17 cellular contexts compared by ENCODE assay signal in the genomic region with DNA sequence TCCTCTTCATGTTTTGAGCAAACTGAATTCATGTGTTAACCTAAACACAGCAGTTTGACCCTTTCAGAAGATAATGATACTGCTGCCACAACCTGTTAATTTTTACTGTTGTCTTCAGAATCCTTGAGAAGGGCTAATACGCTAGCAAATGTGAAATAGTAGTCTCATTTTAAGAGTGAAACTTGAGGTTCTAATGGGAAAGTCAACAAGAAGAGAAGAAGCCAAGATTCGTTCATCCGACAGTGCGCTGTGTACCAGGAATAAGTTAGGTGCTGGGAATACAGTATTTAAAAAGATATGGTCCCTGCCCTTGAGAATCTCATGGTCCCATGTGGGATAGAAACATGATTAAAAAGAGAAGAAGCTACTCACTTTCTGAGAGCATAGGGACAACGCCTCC.
"Had no signal": no experiment of that assay in that cellular context is flagged by ENCODE, and none has a peak within 500 bp of the region (broad histone marks: within the 10 kb centered on the region; RNA-seq: fewer than 3 reads in every experiment).

No MANE protein-coding gene starts in this region.

- H3K27me3 Mint-ChIP-seq: brain; central memory CD8-positive, alpha-beta T cell had no signal

- H3K9me3 Mint-ChIP-seq: activated naive CD8-positive, alpha-beta T cell treated with anti-CD3 and anti-CD28 coated beads for 36 hours; central memory CD8-positive, alpha-beta T cell; naive B cell; stimulated activated effector memory CD8-positive, alpha-beta T cell treated with anti-CD3 and anti-CD28 coated beads, Interleukin-12 subunit alpha, Interleukin-12 subunit beta, amount 100 ng/mL, for 72 hours had no signal

- H3K27ac Mint-ChIP-seq: activated naive CD8-positive, alpha-beta T cell treated with anti-CD3 and anti-CD28 coated beads for 36 hours; naive B cell; stimulated activated effector memory CD8-positive, alpha-beta T cell treated with anti-CD3 and anti-CD28 coated beads, Interleukin-12 subunit alpha, Interleukin-12 subunit beta, amount 100 ng/mL, for 72 hours had no signal

- H3K27ac ChIP-seq: coronary artery, pancreas, right lobe of liver, thoracic aorta, upper lobe of right lung had no signal

- H3K36me3 Mint-ChIP-seq: activated naive CD8-positive, alpha-beta T cell treated with anti-CD3 and anti-CD28 coated beads for 36 hours; naive B cell; stimulated activated effector memory CD8-positive, alpha-beta T cell treated with anti-CD3 and anti-CD28 coated beads, Interleukin-12 subunit alpha, Interleukin-12 subunit beta, amount 100 ng/mL, for 72 hours had no signal

- H3K4me1 Mint-ChIP-seq: central memory CD8-positive, alpha-beta T cell; naive B cell had no signal

- H3K36me3 ChIP-seq: pancreas, right lobe of liver, thoracic aorta, upper lobe of right lung had no signal

- ATAC-seq: gastroesophageal sphincter; heart right ventricle; mucosa of descending colon; pancreas; right lobe of liver; stimulated activated effector memory CD8-positive, alpha-beta T cell treated with anti-CD3 and anti-CD28 coated beads, Interleukin-12 subunit alpha, Interleukin-12 subunit beta, amount 100 ng/mL, for 72 hours; upper lobe of right lung had no signal

- H3K4me1 ChIP-seq: pancreas, right lobe of liver had no signal

- DNase-seq: activated CD4-positive, alpha-beta T cell treated with anti-CD3 and anti-CD28 coated beads, Interleukin-2, amount 50 U/mL, for 48 hours; activated naive CD4-positive, alpha-beta T cell; activated naive CD8-positive, alpha-beta T cell treated with anti-CD3 and anti-CD28 coated beads for 36 hours; heart right ventricle; mucosa of descending colon; naive B cell; pancreas; right lobe of liver; stimulated activated CD4-positive, alpha-beta T cell treated with anti-CD3 and anti-CD28 coated beads, Interleukin-4, amount 100 ng/mL, for 24 hours; upper lobe of right lung had no signal

- H3K4me3 ChIP-seq: coronary artery, gastroesophageal sphincter, heart right ventricle, mucosa of descending colon, pancreas, right lobe of liver, smooth muscle cell, thoracic aorta, upper lobe of right lung had no signal

- H3K4me3 Mint-ChIP-seq: activated naive CD8-positive, alpha-beta T cell treated with anti-CD3 and anti-CD28 coated beads for 36 hours; brain; central memory CD8-positive, alpha-beta T cell; naive B cell; stimulated activated effector memory CD8-positive, alpha-beta T cell treated with anti-CD3 and anti-CD28 coated beads, Interleukin-12 subunit alpha, Interleukin-12 subunit beta, amount 100 ng/mL, for 72 hours had no signal

- H3K27me3 ChIP-seq: gastroesophageal sphincter, heart right ventricle, pancreas, right lobe of liver, upper lobe of right lung had no signal

- H3K9me3 ChIP-seq: gastroesophageal sphincter, heart right ventricle, mucosa of descending colon, pancreas, right lobe of liver, thoracic aorta, upper lobe of right lung had no signal
